Comparison of ENCODE assay signal across 21 cellular contexts in the genomic region with DNA sequence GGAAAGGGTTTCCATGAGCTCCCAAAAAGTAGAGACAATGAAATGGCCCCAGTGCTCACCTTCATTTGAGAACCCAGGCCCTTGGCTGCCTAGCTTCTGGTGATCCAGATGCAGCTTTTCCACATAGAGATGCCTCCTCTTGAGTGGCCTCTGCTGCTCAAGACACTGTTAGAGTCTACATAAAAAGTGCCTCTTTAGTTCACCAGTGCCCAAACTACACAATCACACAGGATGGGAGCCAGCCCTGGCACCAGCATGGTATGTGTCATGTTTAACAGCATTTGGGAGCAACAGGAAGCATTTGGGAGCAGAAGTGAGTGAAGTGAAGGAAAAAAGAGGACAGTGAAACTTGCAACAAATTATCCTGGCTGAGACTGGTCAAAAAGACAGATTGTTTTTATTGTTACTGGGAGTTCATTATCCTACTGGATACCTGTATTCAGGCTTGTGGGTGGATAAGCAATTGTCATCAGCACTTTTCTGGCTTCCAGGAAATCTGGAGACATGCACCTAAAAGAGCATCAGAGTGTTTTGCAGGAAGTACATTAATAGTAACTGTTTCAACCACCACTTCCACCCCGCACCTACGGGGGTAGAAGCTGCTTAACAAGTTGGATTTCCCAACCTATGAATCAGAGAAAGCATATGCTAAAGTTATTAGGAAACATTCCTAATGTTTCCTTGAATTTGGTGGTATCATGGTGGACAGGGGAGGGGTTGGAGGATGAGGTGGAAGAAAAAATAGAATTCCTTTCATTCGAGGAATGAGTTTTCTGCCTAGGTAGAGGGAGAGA.
DNase-seq lines count a peak whose midpoint lies in the region; ATAC-seq lines count a peak whose summit lies in the region.
"Had no signal": no experiment of that assay in that cellular context is flagged by ENCODE, and none has a peak within 500 bp of the region (broad histone marks: within the 10 kb centered on the region; RNA-seq: fewer than 3 reads in every experiment).

No MANE protein-coding gene starts in this region.

- no peaks in the 10 kb centered on the region for H3K36me3 ChIP-seq in MG63
- H3K36me3 ChIP-seq: BE2C, SJCRH30 had no signal

- 43% methylated on average over 3 of the region's 3 CpGs for WGBS in right cardiac atrium

- no peak overlapping the region for H3K27ac ChIP-seq in right cardiac atrium (ENCODE audit: low read length)
- H3K27ac ChIP-seq: SJCRH30 had no signal

- intact Hi-C loops in right cardiac atrium (cut with DNase I): no loop called here

- peak; percentile 29 for DNase-seq in Ammon's horn (ENCODE audit: low spot score)
- DNase-seq in MG63: peak; percentile 54
- peak; percentile 8 for DNase-seq in UCSD-AML1 (lab: John Stamatoyannopoulos, UW; ENCODE audit: unreplicated experiment)
- DNase-seq in AG20443 (ENCODE audit: low spot score): no peak
- DNase-seq in right cardiac atrium: no peak
- DNase-seq in 8988T: no peak
- no peak for DNase-seq in NCI-H1417 treated with DMSO at 0.1 percent for 48 hours (lab: John Stamatoyannopoulos, UW)
- DNase-seq: BE2C; CD4-positive, alpha-beta T cell; COR-L47; DMS79; H7; NCI-H1105 treated with DMSO at 0.1 percent for 48 hours; NCI-H187; NCI-H446; NCI-H526; SJCRH30; T-cell had no signal

- H3K4me1 ChIP-seq in right cardiac atrium (ENCODE audit: control insufficient read depth, insufficient read depth, low read length): no peaks in the 10 kb centered on the region
- H3K4me1 ChIP-seq: BE2C, SJCRH30 had no signal

- no peaks in the 10 kb centered on the region for H3K27me3 ChIP-seq in MG63
- H3K27me3 ChIP-seq in right cardiac atrium (ENCODE audit: control insufficient read depth, insufficient read depth): no peaks in the 10 kb centered on the region
- H3K27me3 ChIP-seq: BE2C, SJCRH30 had no signal

- H3K9me3 ChIP-seq in MG63 (no peaks in the 10 kb centered on the region), right cardiac atrium (ENCODE audit: control insufficient read depth, low read length) (no peaks in the 10 kb centered on the region)
- H3K9me3 ChIP-seq: BE2C, SJCRH30 had no signal

- ATAC-seq in esophagus mucosa: peak; percentile 61
- no peak for ATAC-seq in right cardiac atrium
- ATAC-seq: K562, Panc1, T-cell had no signal

- H3K4me3 ChIP-seq in MG63 (no peak overlapping the region), right cardiac atrium (ENCODE audit: low read length) (no peak overlapping the region)
- H3K4me3 ChIP-seq: K562, SJCRH30 had no signal

Comparison
In these comparisons a context has a peak if more than half of its experiments do, and no peak if none do; other contexts are left out.
1. DNase-seq: peak in Ammon's horn (single experiment), MG63 (single experiment) and UCSD-AML1 (single experiment); none in AG20443 (single experiment), right cardiac atrium (0 of 3), 8988T (single experiment) and NCI-H1417 treated with DMSO at 0.1 percent for 48 hours (single experiment).